Comparison of ENCODE assay signal across 7 cellular contexts in genomic region chr2:218806346-218806978, GRCh38. TPM values are rescaled to one million over a fixed set of nuclear protein-coding genes. Genes with fewer than 3 reads are reported as not detected.
A peak's percentile ranks its signal among the peaks of the same experiment; 100 is the strongest.
DNase-seq lines count a peak whose midpoint lies in the region; ATAC-seq, FAIRE-seq and TF ChIP-seq lines count a peak whose summit lies in the region.

No MANE protein-coding gene starts in this region.

- peak; percentile 13 for FAIRE-seq in H1 (lab: Jason Lieb, UNC)

- no peaks in the 10 kb centered on the region for H3K79me2 ChIP-seq in H1 (ENCODE audit: control insufficient read depth in 1 of 2, insufficient read depth in 2 of 2, low read length in 2 of 2)
- H3K79me2 ChIP-seq in neural progenitor cell (ENCODE audit: low read depth), result no peaks in the 10 kb centered on the region

- H3K23me2 ChIP-seq in H1 (ENCODE audit: low read depth, low read length), result no peaks in the 10 kb centered on the region

- H3F3A ChIP-seq in neural progenitor cell (ENCODE audit: low read depth), result peaks cover 3% of the 10 kb centered on the region

- H4K5ac ChIP-seq in H1 (ENCODE audit: insufficient read length, low read depth, low read length), result no peak overlapping the region

- peaks cover 3% of the 10 kb centered on the region for H3K27me3 Mint-ChIP-seq in neural progenitor cell (ENCODE audit: insufficient read depth, low read depth)

- H3K27ac ChIP-seq in H1 (ENCODE audit: low read depth, low read length) (no peak overlapping the region), neural progenitor cell (no peak overlapping the region)

- peak; percentile 39 for DNase-seq in NCI-H460 (ENCODE audit: extremely low read depth, low read depth)
- DNase-seq in H1 (ENCODE audit: low read depth in 1 of 2, low spot score in 2 of 2), result no peak
- DNase-seq in neural progenitor cell (ENCODE audit: low spot score), result no peak
- DNase-seq in stimulated activated CD4-positive, alpha-beta T cell treated with anti-CD3 and anti-CD28 coated beads, Interleukin-4, amount 100 ng/mL, for 1 hour, result no peak
- no peak for DNase-seq in NK-92 treated with Interleukin-12 subunit alpha and Interleukin-12 subunit beta, amount 100 ng/mL, for 24 hours (lab: John Stamatoyannopoulos, UW)

- no peak overlapping the region for H3K14ac ChIP-seq in H1 (ENCODE audit: insufficient read length)

- H3K4me3 Mint-ChIP-seq in neural progenitor cell, result no peak overlapping the region

- H3K23ac ChIP-seq in H1 (ENCODE audit: insufficient read length), result no peak overlapping the region

- H3K27ac Mint-ChIP-seq in neural progenitor cell, result peak overlapping the region; percentile 58

- H3K4me2 ChIP-seq in H1 (ENCODE audit: insufficient read depth in 1 of 2, low read depth in 2 of 2, low read length in 2 of 2), result peak overlapping the region in 1 of 2 experiments; percentile 3; a peak in 1 of 4 replicates
- H3K4me2 ChIP-seq in neural progenitor cell, result no peak overlapping the region

- H3K9ac ChIP-seq in H1 (replicated peaks in 1 of 4; ENCODE audit: extremely low read depth in 1 of 4, low read depth in 3 of 4, low read length in 3 of 4), result no peak overlapping the region
- no peak overlapping the region for H3K9ac ChIP-seq in neural progenitor cell

- no peak overlapping the region for H2BK120ac ChIP-seq in H1 (replicated peaks; ENCODE audit: low read depth, low read length)

- 86% methylated on average over 10 of the region's 10 CpGs; no CpG with 5 or more reads in 1 of the 2 experiments for WGBS in H1 (ENCODE audit: extremely low coverage in 1 of 2, insufficient coverage in 1 of 2, insufficient read length in 1 of 2, insufficient replicate concordance in 2 of 2, low coverage in 1 of 2, low lambda C conversion rate in 2 of 2, missing lambda C conversion rate in 1 of 2), 2 experiments

- H3K4ac ChIP-seq in H1 (replicated peaks; ENCODE audit: insufficient read length, low read depth, low read length), result peak overlapping the region; percentile 66

- TF ChIP-seq POLR2A in H1 (IDR thresholded peaks at IDR 0.05; ENCODE audit: control extremely low read depth in 1 of 2, low read depth in 2 of 2, low read length in 2 of 2), result no peak

- CTCF ChIA-PET in H1 (lab: Charles Lee; ENCODE audit: partially characterized antibody), result interaction anchor here (0.6 to 1.7 kb wide), 3 partner anchors 11 to 24 kb away, joined by 3 to 5 read pairs (median 3); partner anchors contain the start of gene CYP27A1

- H3K36me3 ChIP-seq in H1 (ENCODE audit: control insufficient read depth in 2 of 4, insufficient read depth in 4 of 4, low read length in 3 of 4) (no peaks in the 10 kb centered on the region), neural progenitor cell (no peaks in the 10 kb centered on the region)

- H2BK5ac ChIP-seq in H1 (ENCODE audit: low read depth, low read length), result no peak overlapping the region

- no peak for TF ChIP-seq EP300 in H1 (IDR thresholded peaks at IDR 0.05; ENCODE audit: borderline replicate concordance in 1 of 2, low read depth in 2 of 2, low read length in 2 of 2)

- H2AFZ ChIP-seq in H1 (ENCODE audit: low read length), result no peak overlapping the region
- H2AFZ ChIP-seq in neural progenitor cell (replicated peaks), result no peak overlapping the region

- H3K9me3 ChIP-seq in H1 (ENCODE audit: insufficient read depth in 2 of 2, low read depth in 1 of 2, low read length in 1 of 2) (peaks cover 0 to 8% of the 10 kb centered on the region in 2 experiments; a peak in 2 of 4 replicates), neural progenitor cell (ENCODE audit: low read depth) (no peaks in the 10 kb centered on the region)

- no peak overlapping the region; a peak in 1 of 8 replicates for H3K4me3 ChIP-seq in H1 (ENCODE audit: extremely low read depth in 1 of 4, insufficient read depth in 2 of 4, low read depth in 3 of 4, low read length in 4 of 4)
- H3K4me3 ChIP-seq in neural progenitor cell, result no peak overlapping the region

- POLR2A ChIA-PET in H1 (lab: Charles Lee; ENCODE audit: partially characterized antibody), result no interaction called here

- H4K8ac ChIP-seq in H1 (ENCODE audit: extremely low read depth, insufficient read depth, low read length), result no peak overlapping the region

- H3K27me3 ChIP-seq in H1 (replicated peaks in 1 of 4; ENCODE audit: control insufficient read depth in 3 of 4, extremely low read depth in 1 of 4, insufficient read depth in 3 of 4, low read length in 3 of 4) (no peaks in the 10 kb centered on the region), neural progenitor cell (no peaks in the 10 kb centered on the region)

- H3K36me3 Mint-ChIP-seq in neural progenitor cell, result no peaks in the 10 kb centered on the region

- no peak overlapping the region for H2BK12ac ChIP-seq in H1 (ENCODE audit: low read depth, low read length)

- no peak overlapping the region for H3K56ac ChIP-seq in H1 (replicated peaks; ENCODE audit: insufficient read length, low read depth, low read length)

- peaks cover 11% of the 10 kb centered on the region for H3K9me3 Mint-ChIP-seq in neural progenitor cell

- H4K91ac ChIP-seq in H1 (replicated peaks; ENCODE audit: insufficient read length, low read length), result no peak overlapping the region

- H3K79me1 ChIP-seq in H1 (ENCODE audit: low read depth, low read length), result no peaks in the 10 kb centered on the region

- H3K18ac ChIP-seq in H1 (ENCODE audit: extremely low read depth, low read length), result no peak overlapping the region

- no peak for TF ChIP-seq RAD21 in H1 (IDR thresholded peaks at IDR 0.05 in 1 of 2, conservative IDR thresholded peaks at IDR 0.05 in 1 of 2; ENCODE audit: low read depth in 2 of 2, low read length in 2 of 2)

- H2BK20ac ChIP-seq in H1 (ENCODE audit: low read length), result no peak overlapping the region

- no peak for TF ChIP-seq CTCF in H1 (IDR thresholded peaks at IDR 0.05; ENCODE audit: control extremely low read depth in 1 of 3, insufficient read depth in 1 of 3, low read depth in 1 of 3, low read length in 3 of 3)
- TF ChIP-seq CTCF in neural progenitor cell (IDR thresholded peaks at IDR 0.05), result no peak

- H3K4me1 ChIP-seq in H1 (replicated peaks in 1 of 4; ENCODE audit: control insufficient read depth in 3 of 4, insufficient read depth in 4 of 4, low read length in 3 of 4) (peaks cover 0 to 5% (median 4%) of the 10 kb centered on the region in 4 experiments; a peak in 3 of 7 replicates), neural progenitor cell (peaks cover 6% of the 10 kb centered on the region)

- ATAC-seq in GM21786 (IDR thresholded peaks at IDR 0.05; ENCODE audit: unreplicated experiment) (peak; percentile 47), GM21515 (IDR thresholded peaks at IDR 0.05; ENCODE audit: unreplicated experiment) (no peak)

- H4K20me1 ChIP-seq in H1 (replicated peaks in 1 of 2; ENCODE audit: control insufficient read depth in 1 of 2, insufficient read depth in 2 of 2, low read length in 2 of 2) (no peaks in the 10 kb centered on the region), neural progenitor cell (ENCODE audit: low read depth) (no peaks in the 10 kb centered on the region)

- no peak overlapping the region for H2AK5ac ChIP-seq in H1 (ENCODE audit: low read depth, low read length)

- no peak overlapping the region for H2BK15ac ChIP-seq in H1 (ENCODE audit: low read length)

- peaks cover 14% of the 10 kb centered on the region for H3K4me1 Mint-ChIP-seq in neural progenitor cell

TF ChIP-seq in H1, 55 proteins besides CTCF, POLR2A, EP300 and RAD21 (continues in another document):
- TF ChIP-seq CEBPB (IDR thresholded peaks at IDR 0.05; ENCODE audit: low read depth, low read length) (peak; percentile 91), TBP (IDR thresholded peaks at IDR 0.05; ENCODE audit: low read depth, low read length) (no peak), POU5F1 (IDR thresholded peaks at IDR 0.05; ENCODE audit: low read depth, low read length) (no peak)

RNA-seq across cellular contexts. Expression of gene CYP27A1, which starts 24.5 kb away (rescaled TPM):
- total RNA-seq in NCI-H460 (2014; rRNA removed; shearing (Covaris generic)), result 0.40 TPM in 1 of 2 replicates, not detected in the other
- 0.63 TPM in 1 of 2 replicates, not detected in the other for polyA plus RNA-seq in NCI-H460 (2014; cell fraction: nucleus; rRNA removed)
- total RNA-seq in H1 (2021; fragmentation: NEBNext Ultra II Directional; extraction: Animal tissue kit (Norgen Biotek cat#: 25700)), result 3.9 and 5.4 TPM in 2 replicates
- polyA plus RNA-seq in H1 (2011; rRNA removed), result 12.9 and 14.7 TPM in 2 replicates
- 12.8 TPM for polyA plus RNA-seq in H1 (2011; cell fraction: cytosol; rRNA removed)
- polyA plus RNA-seq in H1 (2011; cell fraction: nucleus; rRNA removed), result 14.4 TPM
- 8.6 to 12.4 TPM (median 10.8 TPM) in 4 replicates for polyA plus RNA-seq in H1 (2012, experiment 1 of 2)
- 8.5 TPM for polyA plus RNA-seq in H1 (2012, experiment 2 of 2)
- polyA plus RNA-seq in H1 (2013, experiment 1 of 2), result 4.6 TPM
- polyA plus RNA-seq in H1 (2013, experiment 2 of 2), result 4.4 TPM
- polyA minus RNA-seq in H1 (2011; rRNA and poly(A)+ RNA removed), result 12.0 and 14.9 TPM in 2 replicates
- 5.4 TPM for polyA minus RNA-seq in H1 (2011; cell fraction: cytosol; rRNA and poly(A)+ RNA removed)
- 3.7 TPM for polyA minus RNA-seq in H1 (2011; cell fraction: nucleus; rRNA and poly(A)+ RNA removed)
- total RNA-seq in neural progenitor cell (ENCODE audit: low replicate concordance), result 0.11 and 0.43 TPM in 2 replicates

RNA-seq across cellular contexts. Expression of gene PRKAG3, which starts 25.1 kb away (rescaled TPM):
- total RNA-seq in NCI-H460 (2014; rRNA removed; shearing (Covaris generic)), result not detected in 2 replicates
- 0.11 TPM in 1 of 2 replicates, not detected in the other for polyA plus RNA-seq in NCI-H460 (2014; cell fraction: nucleus; rRNA removed)
- not detected in 2 replicates for total RNA-seq in H1 (2021; fragmentation: NEBNext Ultra II Directional; extraction: Animal tissue kit (Norgen Biotek cat#: 25700))
- not detected in 2 replicates for polyA plus RNA-seq in H1 (2011; rRNA removed)
- polyA plus RNA-seq in H1 (2011; cell fraction: cytosol; rRNA removed), result not detected
- polyA plus RNA-seq in H1 (2011; cell fraction: nucleus; rRNA removed), result not detected
- not detected in 4 replicates for polyA plus RNA-seq in H1 (2012, experiment 1 of 2)
- not detected for polyA plus RNA-seq in H1 (2012, experiment 2 of 2)
- polyA plus RNA-seq in H1 (2013, experiment 1 of 2), result not detected
- polyA plus RNA-seq in H1 (2013, experiment 2 of 2), result not detected
- polyA minus RNA-seq in H1 (2011; rRNA and poly(A)+ RNA removed), result not detected in 2 replicates
- not detected for polyA minus RNA-seq in H1 (2011; cell fraction: cytosol; rRNA and poly(A)+ RNA removed)
- not detected for polyA minus RNA-seq in H1 (2011; cell fraction: nucleus; rRNA and poly(A)+ RNA removed)
- total RNA-seq in neural progenitor cell (ENCODE audit: low replicate concordance), result not detected in 2 replicates

RNA-seq across cellular contexts. Expression of gene WNT6, which starts 53.1 kb away (rescaled TPM):
- not detected in 2 replicates for total RNA-seq in NCI-H460 (2014; rRNA removed; shearing (Covaris generic))
- polyA plus RNA-seq in NCI-H460 (2014; cell fraction: nucleus; rRNA removed), result 1.1 TPM in 1 of 2 replicates, not detected in the other
- total RNA-seq in H1 (2021; fragmentation: NEBNext Ultra II Directional; extraction: Animal tissue kit (Norgen Biotek cat#: 25700)), result not detected in 2 replicates
- not detected in 2 replicates for polyA plus RNA-seq in H1 (2011; rRNA removed)
- polyA plus RNA-seq in H1 (2011; cell fraction: cytosol; rRNA removed), result not detected
- polyA plus RNA-seq in H1 (2011; cell fraction: nucleus; rRNA removed), result not detected
- polyA plus RNA-seq in H1 (2012, experiment 1 of 2), result not detected in 4 replicates
- polyA plus RNA-seq in H1 (2012, experiment 2 of 2), result not detected
- not detected for polyA plus RNA-seq in H1 (2013, experiment 1 of 2)
- polyA plus RNA-seq in H1 (2013, experiment 2 of 2), result not detected
- not detected in 2 replicates for polyA minus RNA-seq in H1 (2011; rRNA and poly(A)+ RNA removed)
- polyA minus RNA-seq in H1 (2011; cell fraction: cytosol; rRNA and poly(A)+ RNA removed), result not detected
- not detected for polyA minus RNA-seq in H1 (2011; cell fraction: nucleus; rRNA and poly(A)+ RNA removed)
- total RNA-seq in neural progenitor cell (ENCODE audit: low replicate concordance), result not detected in 2 replicates
